18 cellular contexts compared by ENCODE assay signal in genomic region chr22:23396362-23397007, GRCh38.
"Had no signal": no experiment of that assay in that cellular context is flagged by ENCODE, and none has a peak within 500 bp of the region (broad histone marks: within the 10 kb centered on the region; RNA-seq: fewer than 3 reads in every experiment).

No MANE protein-coding gene starts in this region.

- ATAC-seq: left ventricle myocardium superior, sciatic nerve had no signal

- H3K27ac ChIP-seq: coronary artery, esophagus squamous epithelium, spleen, stomach, thoracic aorta had no signal

- H3K27me3 ChIP-seq: esophagus squamous epithelium had no signal

- H3K4me1 ChIP-seq: esophagus squamous epithelium, spleen, stomach had no signal

- H3K4me3 Mint-ChIP-seq: activated naive CD4-positive, alpha-beta T cell treated with anti-CD3 and anti-CD28 coated beads, Interleukin-2, amount 50 U/mL, for 24 hours; nephron had no signal

- H3K36me3 ChIP-seq: esophagus squamous epithelium, spleen, stomach, thoracic aorta had no signal

- H3K27me3 Mint-ChIP-seq: activated naive CD4-positive, alpha-beta T cell treated with anti-CD3 and anti-CD28 coated beads, Interleukin-2, amount 50 U/mL, for 24 hours had no signal

- DNase-seq: activated CD4-positive, alpha-beta T cell treated with anti-CD3 and anti-CD28 coated beads, Interleukin-2, amount 50 U/mL, for 48 hours; activated CD4-positive, CD25-positive, alpha-beta regulatory T cell treated with anti-CD3 and anti-CD28 coated beads, Interleukin-2, amount 50 U/mL, for 72 hours; activated effector memory CD4-positive, alpha-beta T cell treated with anti-CD3 and anti-CD28 coated beads, Interleukin-2, amount 50 U/mL, for 16 hours; activated T-cell treated with anti-CD3 and anti-CD28 coated beads, Interleukin-2, amount 50 U/mL, for 48 hours; amniotic stem cell; central memory CD4-positive, alpha-beta T cell; effector CD4-positive, alpha-beta T cell; esophagus squamous epithelium; kidney glomerular epithelial cell; left ventricle myocardium superior; mesendoderm; stomach had no signal

- H3K9me3 Mint-ChIP-seq: activated naive CD4-positive, alpha-beta T cell treated with anti-CD3 and anti-CD28 coated beads, Interleukin-2, amount 50 U/mL, for 24 hours; nephron had no signal

- H3K36me3 Mint-ChIP-seq: activated naive CD4-positive, alpha-beta T cell treated with anti-CD3 and anti-CD28 coated beads, Interleukin-2, amount 50 U/mL, for 24 hours had no signal

- H3K4me3 ChIP-seq: coronary artery, esophagus squamous epithelium, spleen, stomach, thoracic aorta had no signal

- H3K9me3 ChIP-seq: esophagus squamous epithelium, spleen, stomach, thoracic aorta had no signal

- H3K27ac Mint-ChIP-seq: activated naive CD4-positive, alpha-beta T cell treated with anti-CD3 and anti-CD28 coated beads, Interleukin-2, amount 50 U/mL, for 24 hours had no signal

- H3K4me1 Mint-ChIP-seq: activated naive CD4-positive, alpha-beta T cell treated with anti-CD3 and anti-CD28 coated beads, Interleukin-2, amount 50 U/mL, for 24 hours; nephron had no signal
